ENCODE assay signal across 8 cellular contexts in genomic region chr3:71579934-71580318, GRCh38. TPM values are rescaled to one million over a fixed set of nuclear protein-coding genes. Genes with fewer than 3 reads are reported as not detected.
DNase-seq lines count a peak whose midpoint lies in the region; ATAC-seq and TF ChIP-seq lines count a peak whose summit lies in the region.

No MANE protein-coding gene starts in this region.

- no peak overlapping the region for H3K9ac ChIP-seq in subcutaneous abdominal adipose tissue (ENCODE audit: low read length in 5 of 5)

- TF ChIP-seq POLR2A in heart left ventricle (IDR thresholded peaks at IDR 0.05), result no peak

- H3K4me3 ChIP-seq in heart left ventricle, result peak overlapping the region in 9 of 12 donors; percentile 9 to 90 (median 82)
- peak overlapping the region in 1 of 5 donors; percentile 23 for H3K4me3 ChIP-seq in subcutaneous abdominal adipose tissue (ENCODE audit: low read depth in 1 of 5, low read length in 5 of 5)

- intact Hi-C loops in heart left ventricle (cut with DNase I) (loop anchor here (5.0 to 10.0 kb wide), 24 partner anchors 38 to 865 kb away; no protein-coding TSS in a partner anchor), left ventricle myocardium superior (cut with micrococcal nuclease) (loop anchor here (10.0 kb wide), 2 partner anchors 275 to 455 kb away; no protein-coding TSS in a partner anchor)

- H3K27ac ChIP-seq in heart left ventricle (peak overlapping the region in 10 of 12 donors; percentile 29 to 99 (median 96)), subcutaneous abdominal adipose tissue (ENCODE audit: low read depth, low read length) (peak overlapping the region; percentile 37)

- no peaks in the 10 kb centered on the region for H3K9me3 ChIP-seq in heart left ventricle
- H3K9me3 ChIP-seq in subcutaneous abdominal adipose tissue (ENCODE audit: control insufficient read depth in 5 of 5, low read length in 5 of 5), result no peaks in the 10 kb centered on the region

- H3K4me1 ChIP-seq in heart left ventricle (peaks cover 0 to 60% (median 33%) of the 10 kb centered on the region in 12 donors), subcutaneous abdominal adipose tissue (ENCODE audit: control insufficient read depth in 5 of 5, insufficient read depth in 5 of 5, low read length in 5 of 5) (peaks cover 0 to 28% (median 18%) of the 10 kb centered on the region in 5 donors)

- H3K27me3 ChIP-seq in heart left ventricle (no peaks in the 10 kb centered on the region), subcutaneous abdominal adipose tissue (ENCODE audit: control insufficient read depth in 5 of 5, insufficient read depth in 4 of 5, low read length in 5 of 5) (no peaks in the 10 kb centered on the region)

- H3K36me3 ChIP-seq in heart left ventricle (no peaks in the 10 kb centered on the region), subcutaneous abdominal adipose tissue (ENCODE audit: control insufficient read depth in 5 of 5, insufficient read depth in 5 of 5, low read length in 5 of 5) (no peaks in the 10 kb centered on the region)

- no peak for TF ChIP-seq CTCF in heart left ventricle (IDR thresholded peaks at IDR 0.05)

- ATAC-seq in heart left ventricle, result no peak
- no peak for ATAC-seq in left ventricle myocardium superior
- no peak for ATAC-seq in GM18861 (IDR thresholded peaks at IDR 0.05; ENCODE audit: unreplicated experiment)
- ATAC-seq in GM21381 (IDR thresholded peaks at IDR 0.05; ENCODE audit: unreplicated experiment), result no peak

- WGBS in heart left ventricle, 4 donors, result 36 to 57% (median 48%) methylated on average over 3 of the region's 3 CpGs

- no peak for DNase-seq in heart left ventricle
- DNase-seq in left ventricle myocardium superior, result no peak
- peak; percentile 51 for DNase-seq in SKM-1 treated with dmso at 0.1 percent for 144 hours (lab: John Stamatoyannopoulos, UW; ENCODE audit: unreplicated experiment)
- peak; percentile 64 for DNase-seq in iris pigment epithelial cell (ENCODE audit: low read depth)
- no peak for DNase-seq in stimulated activated CD4-positive, alpha-beta T cell treated with anti-CD3 and anti-CD28 coated beads, Interleukin-2, amount 100 ng/mL, for 24 hours

RNA-seq across cellular contexts. Expression of gene FOXP1, which starts 3.6 kb away (rescaled TPM):
- total RNA-seq in heart left ventricle (10 to 100 TPM; 33.0 to 67.8 (median 44.5) TPM), left ventricle myocardium superior (35.2 TPM)
- 10 to 100 TPM; 14.9 to 15.1 TPM for polyA plus RNA-seq in heart left ventricle

Comparison
In these comparisons a context has a peak if more than half of its experiments do, and no peak if none do; other contexts are left out.
1. DNase-seq: peak in SKM-1 treated with dmso at 0.1 percent for 144 hours (single experiment) and iris pigment epithelial cell (single experiment); none in heart left ventricle (0 of 5), left ventricle myocardium superior (single experiment) and stimulated activated CD4-positive, alpha-beta T cell treated with anti-CD3 and anti-CD28 coated beads, Interleukin-2, amount 100 ng/mL, for 24 hours (0 of 2).